ENCODE assay signal across 23 cellular contexts in genomic region chr18:23902396-23902795, GRCh38.
A peak's percentile ranks its signal among the peaks of the same experiment; 100 is the strongest.
DNase-seq lines count a peak whose midpoint lies in the region; ATAC-seq and TF ChIP-seq lines count a peak whose summit lies in the region.
"Had no signal": no experiment of that assay in that cellular context is flagged by ENCODE, and none has a peak within 500 bp of the region (broad histone marks: within the 10 kb centered on the region; RNA-seq: fewer than 3 reads in every experiment).

No MANE protein-coding gene starts in this region.

- CTCF ChIA-PET in HEK293T (lab: Yijun Ruan, JAX): interaction anchor here (0.7 kb wide), 1 partner anchor 290 kb away, joined by 8 read pairs; no protein-coding TSS in a partner anchor

- POLR2A ChIA-PET in HEK293T (lab: Yijun Ruan, JAX): no interaction called here

- ATAC-seq in GM21390 (IDR thresholded peaks at IDR 0.05; ENCODE audit: unreplicated experiment): no peak
- ATAC-seq: heart right ventricle; stimulated activated effector memory CD8-positive, alpha-beta T cell treated with anti-CD3 and anti-CD28 coated beads, Interleukin-12 subunit alpha, Interleukin-12 subunit beta, amount 100 ng/mL, for 72 hours had no signal

- DNase-seq in NCI-H345 (lab: John Stamatoyannopoulos, UW) (peak; percentile 22), NCI-H345 treated with DMSO at 0.1 percent for 48 hours (lab: John Stamatoyannopoulos, UW; ENCODE audit: unreplicated experiment) (no peak), NCI-H2029 treated with DMSO at 0.1 percent for 48 hours (lab: John Stamatoyannopoulos, UW) (peak; percentile 20), RPMI8226 (peak; percentile 41), HEK293T (ENCODE audit: extremely low spot score) (no peak)
- DNase-seq in activated naive CD4-positive, alpha-beta T cell treated with anti-CD3 and anti-CD28 coated beads, Interleukin-2, amount 50 U/mL, for 16 hours: no peak
- DNase-seq in activated CD4-positive, alpha-beta T cell treated with anti-CD3 and anti-CD28 coated beads, Interleukin-2, amount 50 U/mL, for 1 hour: no peak
- DNase-seq: activated CD4-positive, alpha-beta T cell treated with anti-CD3 and anti-CD28 coated beads for 48 hours; activated effector memory CD4-positive, alpha-beta T cell treated with anti-CD3 and anti-CD28 coated beads, Interleukin-2, amount 50 U/mL, for 16 hours; activated naive CD8-positive, alpha-beta T cell treated with anti-CD3 and anti-CD28 coated beads for 36 hours; activated T-cell treated with anti-CD3 and anti-CD28 coated beads, Interleukin-2, amount 50 U/mL, for 24 hours; anterior cingulate cortex; Calu3; H7; heart right ventricle; KBM-7; kidney glomerular epithelial cell; NCI-H146; NCI-H2227 treated with DMSO at 0.1 percent for 48 hours; stimulated activated CD4-positive, alpha-beta T cell treated with anti-CD3 and anti-CD28 coated beads, Interleukin-15, amount 100 ng/mL, for 24 hours; WERI-Rb-1 had no signal

TF ChIP-seq in HEK293T, 16 proteins besides CTCF, POLR2A, EP300 and RAD21:
- TF ChIP-seq CTBP1 (IDR thresholded peaks at IDR 0.05; ENCODE audit: borderline replicate concordance) (no peak), HDGF (IDR thresholded peaks at IDR 0.05; ENCODE audit: borderline replicate concordance) (no peak), ZNF384 (IDR thresholded peaks at IDR 0.05) (no peak), ARNT (IDR thresholded peaks at IDR 0.05) (no peak), L3MBTL2 (conservative IDR thresholded peaks at IDR 0.05) (no peak), LEF1 (IDR thresholded peaks at IDR 0.05; ENCODE audit: borderline replicate concordance) (no peak), TARDBP (IDR thresholded peaks at IDR 0.05) (no peak), SUZ12 (IDR thresholded peaks at IDR 0.05) (no peak), NFRKB (IDR thresholded peaks at IDR 0.05) (no peak), ELF4 (IDR thresholded peaks at IDR 0.05) (no peak), PKNOX1 (IDR thresholded peaks at IDR 0.05) (no peak)

Comparison
In these comparisons a context has a peak if more than half of its experiments do, and no peak if none do; other contexts are left out.
1. DNase-seq: peak in NCI-H345 (single experiment), NCI-H2029 treated with DMSO at 0.1 percent for 48 hours (single experiment) and RPMI8226 (single experiment); none in NCI-H345 treated with DMSO at 0.1 percent for 48 hours (single experiment), HEK293T (single experiment), activated naive CD4-positive, alpha-beta T cell treated with anti-CD3 and anti-CD28 coated beads, Interleukin-2, amount 50 U/mL, for 16 hours (single experiment) and activated CD4-positive, alpha-beta T cell treated with anti-CD3 and anti-CD28 coated beads, Interleukin-2, amount 50 U/mL, for 1 hour (single experiment).